1 cellular context compared by ENCODE assay signal in genomic region chr5:74684900-74685851, GRCh38.
TF ChIP-seq lines count a peak whose summit lies in the region.

Gene HEXB (plus strand): TSS chr5:74685233. CDS start chr5:74685261, 28 bp downstream.

TF ChIP-seq in IMR-90, 13 proteins besides CTCF, POLR2A, EP300 and RAD21 (continued from another document):
- TF ChIP-seq FOS (IDR thresholded peaks at IDR 0.05; ENCODE audit: low read depth, low read length) (peak; percentile 72), SMC3 (IDR thresholded peaks at IDR 0.05; ENCODE audit: low read depth, low read length) (no peak), BHLHE40 (IDR thresholded peaks at IDR 0.05; ENCODE audit: low read depth, low read length) (no peak; the same call in 1 of the 2 replicates), MAFK (IDR thresholded peaks at IDR 0.05; ENCODE audit: low read depth, low read length) (no peak)
